8 cellular contexts compared by ENCODE assay signal in genomic region chr7:140231779-140232491, GRCh38. TPM values are rescaled to one million over a fixed set of nuclear protein-coding genes. Genes with fewer than 3 reads are reported as not detected.
DNase-seq lines count a peak whose midpoint lies in the region; ATAC-seq and TF ChIP-seq lines count a peak whose summit lies in the region.

No MANE protein-coding gene starts in this region.

- TF ChIP-seq CTCF in BE2C (IDR thresholded peaks at IDR 0.05; ENCODE audit: low read depth, low read length) (no peak), Loucy (conservative IDR thresholded peaks at IDR 0.05; ENCODE audit: low read length) (0 out of 2 replicates have a peak, but pooled peaks have one; percentile 22), breast epithelium (IDR thresholded peaks at IDR 0.05) (peak in 1 of 3 donors; percentile 9)

- no peak for DNase-seq in BE2C
- DNase-seq in breast epithelium (ENCODE audit: low spot score in 2 of 2), result no peak
- peak; percentile 61 for DNase-seq in naive B cell
- no peak for DNase-seq in activated CD4-positive, CD25-positive, alpha-beta regulatory T cell (lab: John Stamatoyannopoulos, UW)
- no peak for DNase-seq in G401 (ENCODE audit: low spot score)
- no peak for DNase-seq in stimulated activated CD4-positive, alpha-beta T cell treated with anti-CD3 and anti-CD28 coated beads, Interleukin-4, amount 100 ng/mL, for 1 hour
- no peak for DNase-seq in NCI-H1092 (lab: John Stamatoyannopoulos, UW)

- in situ Hi-C loops in G401 (cut with HindIII; ENCODE audit: low sequenced_read_pairs), result no loop called here

- H4K20me1 ChIP-seq in Loucy (ENCODE audit: insufficient read depth, low read length, poor library complexity, severe bottlenecking), result no peaks in the 10 kb centered on the region

- peak overlapping the region; percentile 74 to 80 for H3K27ac ChIP-seq in breast epithelium

- H3K79me2 ChIP-seq in Loucy (ENCODE audit: insufficient read depth, low read length), result no peaks in the 10 kb centered on the region

- peak overlapping the region; percentile 98 for H3K4me2 ChIP-seq in Loucy (ENCODE audit: low read depth, low read length, poor library complexity, severe bottlenecking)

- intact Hi-C loops in breast epithelium (cut with DNase I; ENCODE audit: low total_unique reads), result no loop called here

- no peak for ATAC-seq in naive B cell (ENCODE audit: low read depth in 2 of 2)

- H3K27me3 Mint-ChIP-seq in naive B cell, result no peaks in the 10 kb centered on the region

- peaks cover 50 to 68% (median 54%) of the 10 kb centered on the region in 3 donors for H3K4me1 Mint-ChIP-seq in naive B cell

- no peak overlapping the region for H3K9ac ChIP-seq in Loucy (ENCODE audit: low read depth, low read length, poor library complexity, severe bottlenecking)

- peak overlapping the region; percentile 97 to 100 (median 98) for H3K27ac Mint-ChIP-seq in naive B cell

- H3K4me3 Mint-ChIP-seq in naive B cell, result peak overlapping the region; percentile 81 to 99 (median 92)

- no peaks in the 10 kb centered on the region for H3K9me3 ChIP-seq in BE2C
- no peaks in the 10 kb centered on the region for H3K9me3 ChIP-seq in Loucy (ENCODE audit: insufficient read depth, low read depth, low read length)
- no peaks in the 10 kb centered on the region for H3K9me3 ChIP-seq in breast epithelium

- peak overlapping the region; percentile 82 for H3K4me3 ChIP-seq in BE2C (ENCODE audit: low read depth, low read length)
- H3K4me3 ChIP-seq in Loucy (ENCODE audit: low read length, poor library complexity, severe bottlenecking), result peak overlapping the region; percentile 80
- peak overlapping the region; percentile 51 to 82 (median 58) for H3K4me3 ChIP-seq in breast epithelium

- no peaks in the 10 kb centered on the region for H3K9me2 ChIP-seq in Loucy (replicated peaks; ENCODE audit: low read depth, low read length)

- no peaks in the 10 kb centered on the region for H3K9me3 Mint-ChIP-seq in naive B cell

- H3K36me3 Mint-ChIP-seq in naive B cell, result no peaks in the 10 kb centered on the region

- H3K36me3 ChIP-seq in BE2C, result no peaks in the 10 kb centered on the region
- H3K36me3 ChIP-seq in Loucy (ENCODE audit: insufficient read depth, low read length), result no peaks in the 10 kb centered on the region
- no peaks in the 10 kb centered on the region for H3K36me3 ChIP-seq in breast epithelium

- no peak for TF ChIP-seq POLR2A in breast epithelium (IDR thresholded peaks at IDR 0.05)

- H2AFZ ChIP-seq in Loucy (ENCODE audit: low read length), result peak overlapping the region; percentile 82; the same call in 1 of the 2 replicates

- H3K4me1 ChIP-seq in BE2C, result no peaks in the 10 kb centered on the region
- H3K4me1 ChIP-seq in Loucy (ENCODE audit: insufficient read depth, low read length, poor library complexity, severe bottlenecking), result peaks cover 18% of the 10 kb centered on the region
- H3K4me1 ChIP-seq in breast epithelium, result peaks cover 0 to 7% of the 10 kb centered on the region in 2 donors

- H3F3A ChIP-seq in Loucy (ENCODE audit: low read depth), result no peaks in the 10 kb centered on the region

- no peaks in the 10 kb centered on the region for H3K27me3 ChIP-seq in BE2C
- peaks cover 7% of the 10 kb centered on the region for H3K27me3 ChIP-seq in Loucy (ENCODE audit: insufficient read depth, low read length, poor library complexity, severe bottlenecking)
- no peaks in the 10 kb centered on the region for H3K27me3 ChIP-seq in breast epithelium

RNA-seq across cellular contexts. Expression of gene KDM7A, which starts 55.2 kb away (rescaled TPM):
- 10.9 TPM for polyA plus RNA-seq in BE2C (2012; ENCODE audit: insufficient read depth, insufficient read length, low read depth)
- total RNA-seq in breast epithelium, result 10 to 100 TPM; 33.1 to 37.1 (median 34.7) TPM
- polyA plus RNA-seq in naive B cell (ENCODE audit: low read depth in 6 of 6), result 10 to 100 TPM in 1 of 6 donors, 1 to 10 TPM in 5; 5.8 to 10.1 (median 8.9) TPM
- 1.2 and 2.2 TPM in 2 replicates for total RNA-seq in G401 (2014; rRNA removed; shearing (Covaris generic))

Comparison
In these comparisons a context has a peak if more than half of its experiments do, and no peak if none do; other contexts are left out.
1. RNA of gene KDM7A, which starts 55.2 kb away (total RNA-seq): 33.1 to 37.1 TPM in breast epithelium; 1.2 to 2.2 TPM in G401; every median in the first group is over 10 times any median in the second.
2. Peak in every context shown above with its lines, with median percentiles within 50 percentile points of each other: H3K4me3 ChIP-seq.